Comparison of ENCODE assay signal across 14 cellular contexts in the genomic region with DNA sequence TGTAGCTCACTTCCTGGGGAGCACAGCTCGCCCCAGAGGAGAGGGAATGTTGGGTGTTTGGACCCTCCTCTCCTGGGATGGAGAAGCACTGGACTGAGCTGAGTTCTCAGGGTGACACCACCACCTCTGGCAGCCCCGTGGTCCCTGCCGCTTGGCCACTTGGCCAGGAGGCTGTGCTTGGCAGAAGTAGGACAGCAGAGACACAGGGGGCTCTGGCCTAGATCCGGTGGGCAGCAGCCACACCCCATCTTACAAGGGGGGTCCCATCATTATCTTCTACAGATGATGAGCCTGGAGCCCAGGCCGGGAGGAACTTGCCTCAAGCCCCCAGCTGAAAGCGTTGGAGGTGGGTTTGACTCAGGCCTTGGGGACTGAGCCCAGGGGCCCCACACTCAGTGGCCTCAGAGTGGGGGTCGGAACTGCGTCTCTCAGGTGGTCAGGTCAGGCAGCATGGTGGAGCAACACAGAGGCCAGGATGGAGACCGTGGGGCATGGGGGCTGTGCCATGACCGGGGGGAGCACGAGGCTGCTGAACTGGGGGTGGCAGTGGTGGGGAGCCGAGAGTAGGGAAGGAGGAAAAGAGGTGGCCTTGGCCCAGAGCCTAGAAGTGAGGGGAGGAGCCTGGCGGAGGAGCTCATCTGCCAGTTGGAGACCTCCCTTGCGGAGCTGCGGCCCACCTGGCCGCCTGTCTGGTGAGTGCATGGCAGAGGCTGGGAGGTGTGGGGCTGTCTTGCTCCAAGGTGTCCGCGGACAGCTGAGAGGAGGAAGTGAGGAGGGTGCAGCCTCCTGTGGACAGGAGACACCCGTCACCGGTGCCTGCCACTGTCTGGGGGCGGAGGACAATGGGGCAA.
A peak's percentile ranks its signal among the peaks of the same experiment; 100 is the strongest.
DNase-seq lines count a peak whose midpoint lies in the region; ATAC-seq and TF ChIP-seq lines count a peak whose summit lies in the region.
"Had no signal": no experiment of that assay in that cellular context is flagged by ENCODE, and none has a peak within 500 bp of the region (broad histone marks: within the 10 kb centered on the region; RNA-seq: fewer than 3 reads in every experiment).

No MANE protein-coding gene starts in this region.

- no peaks in the 10 kb centered on the region for H3K9me3 ChIP-seq in RWPE2 (ENCODE audit: severe bottlenecking)
- no peaks in the 10 kb centered on the region for H3K9me3 ChIP-seq in skeletal muscle tissue (ENCODE audit: control insufficient read depth in 3 of 3, low read length in 3 of 3)
- H3K9me3 ChIP-seq: SJCRH30 had no signal

- H3K9ac ChIP-seq in skeletal muscle tissue (ENCODE audit: low read depth in 1 of 3, low read length in 3 of 3) = peak overlapping the region in 1 of 3 donors; percentile 50
- H3K9ac ChIP-seq: GM23248 had no signal

- H3K9me3 Mint-ChIP-seq in CD14-positive monocyte = peaks cover 0 to 4% (median 0%) of the 10 kb centered on the region in 7 donors
- H3K9me3 Mint-ChIP-seq: activated naive CD8-positive, alpha-beta T cell treated with anti-CD3 and anti-CD28 coated beads for 36 hours; effector memory CD8-positive, alpha-beta T cell had no signal

- no peaks in the 10 kb centered on the region for H3K36me3 ChIP-seq in RWPE2 (ENCODE audit: low read depth)
- no peaks in the 10 kb centered on the region for H3K36me3 ChIP-seq in skeletal muscle tissue (ENCODE audit: control insufficient read depth in 3 of 3, insufficient read depth in 3 of 3, low read length in 3 of 3)
- H3K36me3 ChIP-seq: SJCRH30 had no signal

- peak overlapping the region in 1 of 2 donors; percentile 27 for H3K4me3 Mint-ChIP-seq in CD14-positive monocyte
- H3K4me3 Mint-ChIP-seq: activated naive CD8-positive, alpha-beta T cell treated with anti-CD3 and anti-CD28 coated beads for 36 hours; effector memory CD8-positive, alpha-beta T cell; naive B cell had no signal

- peaks cover 0 to 2% of the 10 kb centered on the region in 2 donors for H3K36me3 Mint-ChIP-seq in CD14-positive monocyte
- H3K36me3 Mint-ChIP-seq: activated naive CD8-positive, alpha-beta T cell treated with anti-CD3 and anti-CD28 coated beads for 36 hours had no signal

- peaks cover 37% of the 10 kb centered on the region for H3K4me1 Mint-ChIP-seq in CD14-positive monocyte
- H3K4me1 Mint-ChIP-seq: activated naive CD8-positive, alpha-beta T cell treated with anti-CD3 and anti-CD28 coated beads for 36 hours; naive B cell had no signal

- no peak for TF ChIP-seq CTCF in CD14-positive monocyte (IDR thresholded peaks at IDR 0.05)
- TF ChIP-seq CTCF in RWPE2 (IDR thresholded peaks at IDR 0.05; ENCODE audit: poor library complexity, severe bottlenecking) = no peak

- intact Hi-C loops in CD14-positive monocyte (cut with micrococcal nuclease) = loop anchor here (2.0 to 10.0 kb wide), 4 partner anchors 36 to 210 kb away; a partner anchor contains a TSS

- H3K27me3 ChIP-seq in RWPE2 (ENCODE audit: insufficient read depth, poor library complexity, severe bottlenecking) = no peaks in the 10 kb centered on the region
- H3K27me3 ChIP-seq in skeletal muscle tissue (ENCODE audit: control insufficient read depth in 3 of 3, insufficient read depth in 3 of 3, low read length in 3 of 3) = peaks cover 6 to 11% (median 6%) of the 10 kb centered on the region in 3 donors

- peak; percentile 55 for DNase-seq in CD14-positive monocyte (ENCODE audit: low spot score)
- DNase-seq in RWPE2 (ENCODE audit: low spot score) = peak; percentile 39
- peak; percentile 40 for DNase-seq in islet precursor cell
- no peak for DNase-seq in NCI-H2171 (lab: John Stamatoyannopoulos, UW)
- DNase-seq in activated gamma-delta T cell treated with Interleukin-2 at 50 U/mL for 16 hours = no peak
- DNase-seq: activated CD4-positive, alpha-beta T cell treated with anti-CD3 and anti-CD28 coated beads for 4 hours; activated naive CD8-positive, alpha-beta T cell treated with anti-CD3 and anti-CD28 coated beads for 36 hours; effector memory CD8-positive, alpha-beta T cell; naive B cell had no signal

- ATAC-seq in RWPE2 (ENCODE audit: low read depth) (no peak), HG02852 (IDR thresholded peaks at IDR 0.05; ENCODE audit: unreplicated experiment) (no peak), HG02885 (IDR thresholded peaks at IDR 0.05; ENCODE audit: poor library complexity, unreplicated experiment) (no peak)

- H3K4me3 ChIP-seq in RWPE2 (ENCODE audit: severe bottlenecking) = no peak overlapping the region
- H3K4me3 ChIP-seq in skeletal muscle tissue (ENCODE audit: low read length in 3 of 3) = no peak overlapping the region
- H3K4me3 ChIP-seq: GM23248, SJCRH30 had no signal

- H3K27ac ChIP-seq in RWPE2 (ENCODE audit: poor library complexity, severe bottlenecking) (no peak overlapping the region), skeletal muscle tissue (ENCODE audit: low read depth, low read length) (peak overlapping the region; percentile 45)
- H3K27ac ChIP-seq: GM23248, SJCRH30 had no signal

- H3K27ac Mint-ChIP-seq in CD14-positive monocyte = peak overlapping the region in 4 of 7 donors; percentile 97 to 99 (median 98)
- H3K27ac Mint-ChIP-seq: activated naive CD8-positive, alpha-beta T cell treated with anti-CD3 and anti-CD28 coated beads for 36 hours had no signal

- peaks cover 2 to 5% (median 2%) of the 10 kb centered on the region in 3 donors for H3K27me3 Mint-ChIP-seq in CD14-positive monocyte (ENCODE audit: low read depth in 3 of 3)
- H3K27me3 Mint-ChIP-seq: activated naive CD8-positive, alpha-beta T cell treated with anti-CD3 and anti-CD28 coated beads for 36 hours had no signal

- H3K4me1 ChIP-seq in RWPE2 (ENCODE audit: insufficient read depth, poor library complexity, severe bottlenecking) (peaks cover 7% of the 10 kb centered on the region), skeletal muscle tissue (ENCODE audit: control insufficient read depth in 3 of 3, insufficient read depth in 3 of 3, low read length in 3 of 3) (peaks cover 21 to 27% (median 21%) of the 10 kb centered on the region in 3 donors)
- H3K4me1 ChIP-seq: SJCRH30 had no signal

Comparison
In these comparisons a context has a peak if more than half of its experiments do, and no peak if none do; other contexts are left out.
1. DNase-seq: peak in CD14-positive monocyte (single experiment), RWPE2 (single experiment) and islet precursor cell (single experiment); none in NCI-H2171 (single experiment) and activated gamma-delta T cell treated with Interleukin-2 at 50 U/mL for 16 hours (single experiment).